In genomic region chr3:150544726-150545125, GRCh38 we compare ENCODE assay signal across 8 cellular contexts. TPM values are rescaled to one million over a fixed set of nuclear protein-coding genes. Genes with fewer than 3 reads are reported as not detected.
DNase-seq lines count a peak whose midpoint lies in the region; ATAC-seq, FAIRE-seq and TF ChIP-seq lines count a peak whose summit lies in the region.

No MANE protein-coding gene starts in this region.

- TF ChIP-seq RAD21 in A549 (conservative IDR thresholded peaks at IDR 0.05 in 1 of 2, IDR thresholded peaks at IDR 0.05 in 1 of 2) = no peak

- no peak for FAIRE-seq in A549 (lab: Jason Lieb, UNC)

- peaks cover 40% of the 10 kb centered on the region for H3K79me2 ChIP-seq in mesendoderm (ENCODE audit: control insufficient read depth, insufficient read depth, low read length)

- peak overlapping the region; percentile 94 for H3K4me3 ChIP-seq in A549
- H3K4me3 ChIP-seq in HEK293 (ENCODE audit: low read depth, low read length) = peak overlapping the region; percentile 99
- H3K4me3 ChIP-seq in astrocyte of the spinal cord (ENCODE audit: low read depth, low read length) = peak overlapping the region; percentile 69
- no peak overlapping the region for H3K4me3 ChIP-seq in mesendoderm (ENCODE audit: low read length)

- H2BK15ac ChIP-seq in mesendoderm (replicated peaks; ENCODE audit: low read depth) = no peak overlapping the region

- H3K23ac ChIP-seq in mesendoderm (ENCODE audit: low read length) = no peak overlapping the region

- H3K4me1 ChIP-seq in A549 = peaks cover 20% of the 10 kb centered on the region
- H3K4me1 ChIP-seq in HEK293 (ENCODE audit: control insufficient read depth, insufficient read depth, low read length) = peaks cover 14% of the 10 kb centered on the region; the same call in 1 of the 2 replicates
- no peaks in the 10 kb centered on the region for H3K4me1 ChIP-seq in mesendoderm (ENCODE audit: control insufficient read depth, low read depth, low read length)

- peaks cover 6% of the 10 kb centered on the region for H3K79me1 ChIP-seq in mesendoderm (ENCODE audit: low read length)

- no peaks in the 10 kb centered on the region for H3K9me3 ChIP-seq in A549
- H3K9me3 ChIP-seq in HEK293 (ENCODE audit: control insufficient read depth, insufficient read depth, low read depth, low read length) = no peaks in the 10 kb centered on the region

- H3K18ac ChIP-seq in mesendoderm (ENCODE audit: low read length) = no peak overlapping the region

- 2% methylated on average over 1 of the region's 1 CpG for WGBS in A549 (ENCODE audit: missing lambda C conversion rate)
- no CpG with 5 or more reads among the region's 1 CpG for WGBS in mesendoderm (ENCODE audit: extremely low coverage, insufficient coverage, low lambda C conversion rate)

- peak overlapping the region; percentile 58 for H3K9ac ChIP-seq in mesendoderm (ENCODE audit: low read length)

- H3K4ac ChIP-seq in mesendoderm (ENCODE audit: low read depth, low read length) = no peak overlapping the region

- H2BK120ac ChIP-seq in mesendoderm (ENCODE audit: low read depth, low read length) = no peak overlapping the region

- H3K36me3 ChIP-seq in HEK293 (ENCODE audit: control insufficient read depth in 2 of 2, insufficient read depth in 1 of 2, low read length in 2 of 2) (peaks cover 0 to 39% of the 10 kb centered on the region in 2 experiments; a peak in 1 of 3 replicates), mesendoderm (ENCODE audit: control insufficient read depth, insufficient read depth, low read length) (no peaks in the 10 kb centered on the region)

- H4K8ac ChIP-seq in mesendoderm (ENCODE audit: low read depth, low read length) = no peak overlapping the region

- H3K4me2 ChIP-seq in A549 (peak overlapping the region; percentile 82), mesendoderm (ENCODE audit: low read length) (peak overlapping the region; percentile 52)

- CTCF ChIA-PET in A549 (lab: Yijun Ruan, JAX) (interaction anchor here (0.9 to 1.3 kb wide), 5 partner anchors 10 to 608 kb away, joined by 3 to 6 read pairs (median 3); no protein-coding TSS in a partner anchor), HEK293 (lab: Yijun Ruan, JAX) (no interaction called here)

- DNase-seq in A549 (ENCODE audit: low read depth in 1 of 2, low spot score in 1 of 2) (no peak), astrocyte of the spinal cord (ENCODE audit: low read depth, low spot score) (peak; percentile 28), mesendoderm (no peak), T-helper 9 cell (no peak), NOMO-1 treated with DMSO at 0.1 percent for 48 hours (lab: John Stamatoyannopoulos, UW; ENCODE audit: unreplicated experiment) (no peak)
- DNase-seq in effector CD4-positive, alpha-beta T cell = no peak

- no peak overlapping the region for H4K5ac ChIP-seq in mesendoderm (ENCODE audit: low read length)

- H2AK5ac ChIP-seq in mesendoderm (ENCODE audit: low read length) = no peak overlapping the region

- ATAC-seq in A549 = no peak
- ATAC-seq in HG03139 (IDR thresholded peaks at IDR 0.05; ENCODE audit: unreplicated experiment) = no peak

- no peak for TF ChIP-seq CTCF in A549 (IDR thresholded peaks at IDR 0.05)
- TF ChIP-seq CTCF in HEK293 (tag by site-specific recombination; IDR thresholded peaks at IDR 0.05) = no peak
- TF ChIP-seq CTCF in astrocyte of the spinal cord (IDR thresholded peaks at IDR 0.05; ENCODE audit: low read depth, low read length) = no peak

- no peak overlapping the region for H3K56ac ChIP-seq in mesendoderm (ENCODE audit: low read length)

- H2BK5ac ChIP-seq in mesendoderm (ENCODE audit: low read length) = no peak overlapping the region

- no peaks in the 10 kb centered on the region for H3K27me3 ChIP-seq in mesendoderm (ENCODE audit: insufficient read depth, low read length, poor library complexity)

- POLR2A ChIA-PET in A549 (lab: Yijun Ruan, JAX) (no interaction called here), HEK293 (lab: Yijun Ruan, JAX) (interaction anchor here (1.1 kb wide), 1 partner anchor 58 kb away, joined by 6 read pairs; the partner anchor contains the start of gene SELENOT)

- no peak for TF ChIP-seq EP300 in A549 (IDR thresholded peaks at IDR 0.05)

- no peak overlapping the region; a peak in 1 of 6 replicates for H3K27ac ChIP-seq in A549
- H3K27ac ChIP-seq in HEK293 (ENCODE audit: extremely low read depth, low read depth, low read length) = no peak overlapping the region
- H3K27ac ChIP-seq in mesendoderm (ENCODE audit: low read depth, low read length) = no peak overlapping the region

- no peak for TF ChIP-seq POLR2A in A549 (IDR thresholded peaks at IDR 0.05; ENCODE audit: low read length)

- in situ Hi-C loops in astrocyte of the spinal cord (cut with HindIII; ENCODE audit: low sequenced_read_pairs) = no loop called here

TF ChIP-seq in A549, 52 proteins besides CTCF, POLR2A, EP300 and RAD21:
- no peak for TF ChIP-seq RCOR1 (IDR thresholded peaks at IDR 0.05; ENCODE audit: low read depth, low read length)
- no peak for TF ChIP-seq EHF (CRISPR knock-in tag; IDR thresholded peaks at IDR 0.05)

TF ChIP-seq in HEK293, 187 proteins besides CTCF, POLR2A, EP300 and RAD21:
- no peak for TF ChIP-seq ZNF274 (IDR thresholded peaks at IDR 0.05; ENCODE audit: low read length)
- TF ChIP-seq ZNF274 (tag by site-specific recombination; IDR thresholded peaks at IDR 0.05; ENCODE audit: borderline replicate concordance) = no peak
- no peak for TF ChIP-seq ZEB2 (tag by site-specific recombination; IDR thresholded peaks at IDR 0.05)
- TF ChIP-seq ZFP37 (tag by site-specific recombination; IDR thresholded peaks at IDR 0.05) = no peak
- TF ChIP-seq PRDM6 (tag by site-specific recombination; IDR thresholded peaks at IDR 0.05) = peak; percentile 73
- no peak for TF ChIP-seq ZBTB11 (tag by site-specific recombination; conservative IDR thresholded peaks at IDR 0.05; ENCODE audit: low read depth)
- no peak for TF ChIP-seq ZNF521 (tag by site-specific recombination; IDR thresholded peaks at IDR 0.05)
TF ChIP-seq in HEK293: peak in this region for 1.

RNA-seq across cellular contexts. Expression of gene SERP1, which starts 1.6 kb away (rescaled TPM):
- polyA plus RNA-seq in A549 (2011; rRNA removed) (78.6 and 94.7 TPM in 2 replicates), A549 (2017; fragmentation: RNase III; extraction: RNeasy Plus Mini Kit Qiagen cat#74134 plus additional on column Dnase treatment) (82.9 to 85.8 TPM (median 84.3 TPM) in 3 replicates)
- polyA plus RNA-seq in A549 (2012; cell fraction: cytosol; rRNA removed) = 128 and 156 TPM in 2 replicates
- polyA plus RNA-seq in A549 (2012; cell fraction: nucleus; rRNA removed) = 92.5 and 165 TPM in 2 replicates
- polyA minus RNA-seq in A549 (2011; rRNA and poly(A)+ RNA removed) = 32.5 and 39.1 TPM in 2 replicates
- 89.8 TPM for polyA plus RNA-seq in mesendoderm (2013, experiment 1 of 2)
- 93.4 TPM for polyA plus RNA-seq in mesendoderm (2013, experiment 2 of 2)

RNA-seq across cellular contexts. Expression of gene EIF2A, which starts 1.9 kb away (rescaled TPM):
- polyA plus RNA-seq in A549 (2011; rRNA removed) = 122 and 141 TPM in 2 replicates
- 64.3 and 66.7 TPM in 2 replicates for polyA plus RNA-seq in A549 (2012; cell fraction: cytosol; rRNA removed)
- polyA plus RNA-seq in A549 (2012; cell fraction: nucleus; rRNA removed) = 26.4 and 37.4 TPM in 2 replicates
- polyA plus RNA-seq in A549 (2017; fragmentation: RNase III; extraction: RNeasy Plus Mini Kit Qiagen cat#74134 plus additional on column Dnase treatment) = 105 to 126 TPM (median 110 TPM) in 3 replicates
- polyA minus RNA-seq in A549 (2011; rRNA and poly(A)+ RNA removed) = 62.0 and 69.8 TPM in 2 replicates
- 107 TPM for polyA plus RNA-seq in mesendoderm (2013, experiment 1 of 2)
- polyA plus RNA-seq in mesendoderm (2013, experiment 2 of 2) = 108 TPM

RNA-seq across cellular contexts. Expression of gene SELENOT, which starts 58.4 kb away (rescaled TPM):
- 536 and 846 TPM in 2 replicates for polyA plus RNA-seq in A549 (2011; rRNA removed)
- 219 and 240 TPM in 2 replicates for polyA plus RNA-seq in A549 (2012; cell fraction: cytosol; rRNA removed)
- 48.1 and 56.6 TPM in 2 replicates for polyA plus RNA-seq in A549 (2012; cell fraction: nucleus; rRNA removed)
- polyA plus RNA-seq in A549 (2017; fragmentation: RNase III; extraction: RNeasy Plus Mini Kit Qiagen cat#74134 plus additional on column Dnase treatment) = 97.0 to 113 TPM (median 100 TPM) in 3 replicates
- polyA minus RNA-seq in A549 (2011; rRNA and poly(A)+ RNA removed) = 174 and 217 TPM in 2 replicates
- polyA plus RNA-seq in mesendoderm (2013, experiment 1 of 2) = 39.8 TPM
- 41.1 TPM for polyA plus RNA-seq in mesendoderm (2013, experiment 2 of 2)
